Comparison of ENCODE assay signal across 1 cellular context in genomic region chr16:24683847-24684493, GRCh38.
TF ChIP-seq lines count a peak whose summit lies in the region.

No MANE protein-coding gene starts in this region.

TF ChIP-seq in IMR-90, 13 proteins besides CTCF, POLR2A, EP300 and RAD21:
- TF ChIP-seq RFX5 (IDR thresholded peaks at IDR 0.05; ENCODE audit: low read depth, low read length) (no peak), RCOR1 (IDR thresholded peaks at IDR 0.05; ENCODE audit: insufficient replicate concordance, low read length) (no peak), CEBPB (IDR thresholded peaks at IDR 0.05; ENCODE audit: low read depth, low read length) (no peak), MAFK (IDR thresholded peaks at IDR 0.05; ENCODE audit: low read depth, low read length) (no peak), ELK1 (IDR thresholded peaks at IDR 0.05; ENCODE audit: borderline replicate concordance, low read depth, low read length) (no peak), BHLHE40 (IDR thresholded peaks at IDR 0.05; ENCODE audit: low read depth, low read length) (no peak), SMC3 (IDR thresholded peaks at IDR 0.05; ENCODE audit: low read depth, low read length) (no peak), USF2 (IDR thresholded peaks at IDR 0.05; ENCODE audit: low read depth, low read length) (no peak), CHD1 (IDR thresholded peaks at IDR 0.05; ENCODE audit: low read depth, low read length) (no peak), MAZ (IDR thresholded peaks at IDR 0.05; ENCODE audit: borderline replicate concordance, low read depth, low read length) (no peak), NFE2L2 (IDR thresholded peaks at IDR 0.05; ENCODE audit: low read depth, low read length) (no peak), MXI1 (IDR thresholded peaks at IDR 0.05; ENCODE audit: borderline replicate concordance, low read depth, low read length) (no peak)
